In genomic region chr16:84823484-84823883, GRCh38 we compare ENCODE assay signal across 20 cellular contexts. TPM values are rescaled to one million over a fixed set of nuclear protein-coding genes. Genes with fewer than 3 reads are reported as not detected.
DNase-seq lines count a peak whose midpoint lies in the region; ATAC-seq and TF ChIP-seq lines count a peak whose summit lies in the region.
"Had no signal": no experiment of that assay in that cellular context is flagged by ENCODE, and none has a peak within 500 bp of the region (broad histone marks: within the 10 kb centered on the region; RNA-seq: fewer than 3 reads in every experiment).

No MANE protein-coding gene starts in this region.

- H2AFZ ChIP-seq in hepatocyte = no peak overlapping the region
- H2AFZ ChIP-seq: PC-9 had no signal

- peaks cover 21 to 54% of the 10 kb centered on the region in 2 donors for H3K36me3 Mint-ChIP-seq in CD14-positive monocyte
- H3K36me3 Mint-ChIP-seq: activated CD8-positive, alpha-beta memory T cell treated with anti-CD3 and anti-CD28 coated beads, Interleukin-2, amount 10 ng/mL, durations not matched to agents 7 days and 5 days had no signal

- TF ChIP-seq CTCF in CD14-positive monocyte (IDR thresholded peaks at IDR 0.05) (no peak), cardiac fibroblast (IDR thresholded peaks at IDR 0.05; ENCODE audit: low read depth, low read length) (no peak), hepatocyte (IDR thresholded peaks at IDR 0.05; ENCODE audit: poor library complexity) (no peak), spleen (IDR thresholded peaks at IDR 0.05 in 8 of 11, conservative IDR thresholded peaks at IDR 0.05 in 3 of 11) (no peak)

- intact Hi-C loops in CD14-positive monocyte (cut with micrococcal nuclease) (loop anchor here (5.0 kb wide), 2 partner anchors 46 to 66 kb away; no protein-coding TSS in a partner anchor), spleen (cut with DNase I; ENCODE audit: low total_unique reads) (loop anchor here (10.0 kb wide), 1 partner anchor 61 kb away; no protein-coding TSS in a partner anchor)

- H3K9me3 ChIP-seq in hepatocyte (ENCODE audit: low read depth) (no peaks in the 10 kb centered on the region), spleen (no peaks in the 10 kb centered on the region)

- ATAC-seq in GM21737 (IDR thresholded peaks at IDR 0.05; ENCODE audit: unreplicated experiment) = no peak
- ATAC-seq: activated CD8-positive, alpha-beta memory T cell treated with anti-CD3 and anti-CD28 coated beads, Interleukin-2, amount 10 ng/mL, durations not matched to agents 7 days and 5 days; left lobe of liver had no signal

- DNase-seq in CD14-positive monocyte (ENCODE audit: low spot score) (no peak), cardiac fibroblast (ENCODE audit: low read depth in 2 of 2) (peak; percentile 59 to 72), hepatocyte (ENCODE audit: low spot score) (no peak), spleen (no peak), NAMALWA (ENCODE audit: low spot score) (no peak), germinal center (ENCODE audit: low spot score) (no peak)
- DNase-seq in NK-92 treated with Interleukin-12 subunit alpha and Interleukin-12 subunit beta, amount 100 ng/mL, for 24 hours (lab: John Stamatoyannopoulos, UW) = no peak
- DNase-seq: activated B cell treated with CpG ODN at 0.5 μM for 24 hours; activated CD8-positive, alpha-beta memory T cell treated with anti-CD3 and anti-CD28 coated beads, Interleukin-2, amount 10 ng/mL, durations not matched to agents 7 days and 5 days; activated naive CD4-positive, alpha-beta T cell; brain microvascular endothelial cell; DMS53; hippocampal formation; NCI-H1417; NCI-H446 treated with DMSO at 0.1 percent for 48 hours; nephron progenitor cell; PC-9; SW 1271 had no signal

- H3K4me3 ChIP-seq in cardiac fibroblast (replicated peaks in 1 of 2; ENCODE audit: low read depth in 2 of 2, low read length in 2 of 2) = no peak overlapping the region
- H3K4me3 ChIP-seq in hepatocyte = no peak overlapping the region
- peak overlapping the region in 1 of 8 donors; percentile 73 for H3K4me3 ChIP-seq in spleen
- H3K4me3 ChIP-seq: PC-9 had no signal

- H3K9me2 ChIP-seq in hepatocyte (replicated peaks; ENCODE audit: insufficient read depth) = no peaks in the 10 kb centered on the region

- H3K27ac ChIP-seq in hepatocyte (peak overlapping the region; percentile 96), spleen (peak overlapping the region; percentile 19 to 85 (median 72))
- H3K27ac ChIP-seq: brain microvascular endothelial cell, PC-9 had no signal

- H3K27me3 ChIP-seq in hepatocyte (no peaks in the 10 kb centered on the region), spleen (replicated peaks in 1 of 7) (peaks cover 0 to 66% (median 9%) of the 10 kb centered on the region in 7 donors)
- H3K27me3 ChIP-seq: brain microvascular endothelial cell had no signal

- peaks cover 70% of the 10 kb centered on the region for H3K79me2 ChIP-seq in hepatocyte

- H3K36me3 ChIP-seq in hepatocyte (replicated peaks; ENCODE audit: insufficient read depth, low read depth) (no peaks in the 10 kb centered on the region), spleen (peaks cover 0 to 8% (median 0%) of the 10 kb centered on the region in 6 donors)
- H3K36me3 ChIP-seq: brain microvascular endothelial cell had no signal

- peak overlapping the region in 1 of 2 donors; percentile 67 for H3K4me3 Mint-ChIP-seq in CD14-positive monocyte
- H3K4me3 Mint-ChIP-seq: activated B cell treated with CpG ODN at 0.5 μM for 24 hours; activated CD8-positive, alpha-beta memory T cell treated with anti-CD3 and anti-CD28 coated beads, Interleukin-2, amount 10 ng/mL, durations not matched to agents 7 days and 5 days; nephron progenitor cell had no signal

- H3K9me3 Mint-ChIP-seq in CD14-positive monocyte = peaks cover 0 to 5% (median 0%) of the 10 kb centered on the region in 7 donors

- no peak for TF ChIP-seq POLR2A in spleen (IDR thresholded peaks at IDR 0.05)

- peak overlapping the region in 5 of 7 donors; percentile 36 to 74 (median 70) for H3K27ac Mint-ChIP-seq in CD14-positive monocyte
- H3K27ac Mint-ChIP-seq: activated B cell treated with CpG ODN at 0.5 μM for 24 hours; activated CD8-positive, alpha-beta memory T cell treated with anti-CD3 and anti-CD28 coated beads, Interleukin-2, amount 10 ng/mL, durations not matched to agents 7 days and 5 days; nephron progenitor cell had no signal

- H3K4me2 ChIP-seq in hepatocyte = peak overlapping the region; percentile 90
- H3K4me2 ChIP-seq: PC-9 had no signal

- H4K20me1 ChIP-seq in hepatocyte (ENCODE audit: insufficient read depth, poor library complexity, severe bottlenecking) = peaks cover 10% of the 10 kb centered on the region

- H3K27me3 Mint-ChIP-seq in CD14-positive monocyte (ENCODE audit: low read depth in 3 of 3) = peaks cover 0 to 10% (median 4%) of the 10 kb centered on the region in 3 donors

- H3K4me1 Mint-ChIP-seq in CD14-positive monocyte = peaks cover 86% of the 10 kb centered on the region

- H3K4me1 ChIP-seq in hepatocyte (ENCODE audit: insufficient read depth) (peaks cover 28% of the 10 kb centered on the region), spleen (peaks cover 5 to 93% (median 38%) of the 10 kb centered on the region in 6 donors)

- 76% methylated on average over 8 of the region's 8 CpGs for WGBS in hepatocyte (ENCODE audit: low lambda C conversion rate, missing lambda C conversion rate)
- WGBS in spleen, 5 donors = 40 to 65% (median 57%) methylated on average over 8 of the region's 8 CpGs

RNA-seq across cellular contexts. Expression of gene CRISPLD2, which starts 3.7 kb away (rescaled TPM):
- 10 to 100 TPM; 69.0 to 90.4 TPM for polyA plus RNA-seq in CD14-positive monocyte
- total RNA-seq in hepatocyte = 253 and 281 TPM in 2 replicates
- polyA plus RNA-seq in hepatocyte = 284 and 315 TPM in 2 replicates
- total RNA-seq in spleen = 100 to 1,000 TPM in 3 of 7 donors, 10 to 100 TPM in 4; 38.5 to 271 (median 92.8) TPM
- 10 to 100 TPM in 1 of 3 donors, 1 to 10 TPM in 2; 7.9 to 12.3 (median 9.3) TPM for polyA plus RNA-seq in spleen
- total RNA-seq: activated B cell treated with CpG ODN at 0.5 μM for 24 hours; activated CD8-positive, alpha-beta memory T cell treated with anti-CD3 and anti-CD28 coated beads, Interleukin-2, amount 10 ng/mL, durations not matched to agents 7 days and 5 days had no signal

Comparison
In these comparisons a context has a peak if more than half of its experiments do, and no peak if none do; other contexts are left out.
1. DNase-seq: peak in cardiac fibroblast (2 of 2); none in CD14-positive monocyte (single experiment), hepatocyte (single experiment), spleen (single experiment), NK-92 treated with Interleukin-12 subunit alpha and Interleukin-12 subunit beta, amount 100 ng/mL, for 24 hours (single experiment), NAMALWA (single experiment) and germinal center (single experiment).
2. RNA of gene CRISPLD2, which starts 3.7 kb away (polyA plus RNA-seq): 284 to 315 TPM in hepatocyte and 69.0 to 90.4 TPM in CD14-positive monocyte; 7.9 to 12.3 TPM in spleen; every median in the first group is over 4 times any median in the second.